Comparison of ENCODE assay signal across 15 cellular contexts in the genomic region with DNA sequence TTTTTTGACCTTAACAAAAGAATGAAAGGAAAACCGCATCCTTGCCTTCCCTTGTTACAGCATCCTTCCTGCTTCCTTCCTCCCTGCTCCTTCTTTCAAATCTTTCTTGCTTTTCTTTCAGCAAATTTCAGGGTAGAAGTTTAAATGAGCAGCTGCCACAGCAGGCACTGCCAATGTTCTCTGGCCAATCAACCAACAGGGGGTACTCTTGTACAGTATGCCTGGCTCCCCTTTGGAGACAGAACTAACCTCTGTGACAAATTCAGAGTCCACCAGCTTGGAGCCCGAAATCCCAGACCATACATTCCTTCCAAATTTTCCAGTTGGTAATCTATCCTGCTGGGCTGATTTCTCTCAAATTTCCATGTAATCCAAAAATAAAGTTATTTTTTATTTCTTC.
DNase-seq lines count a peak whose midpoint lies in the region; ATAC-seq and TF ChIP-seq lines count a peak whose summit lies in the region.
"Had no signal": no experiment of that assay in that cellular context is flagged by ENCODE, and none has a peak within 500 bp of the region (broad histone marks: within the 10 kb centered on the region; RNA-seq: fewer than 3 reads in every experiment).

No MANE protein-coding gene starts in this region.

- H3K27me3 ChIP-seq in breast epithelium: no peaks in the 10 kb centered on the region
- H3K27me3 ChIP-seq in effector memory CD4-positive, alpha-beta T cell (replicated peaks; ENCODE audit: control insufficient read depth, insufficient read depth, low read length, poor library complexity, severe bottlenecking): no peaks in the 10 kb centered on the region

- H3K36me3 ChIP-seq in breast epithelium: no peaks in the 10 kb centered on the region
- no peaks in the 10 kb centered on the region for H3K36me3 ChIP-seq in effector memory CD4-positive, alpha-beta T cell (ENCODE audit: control insufficient read depth, insufficient read depth, low read length)

- peak; percentile 2 for DNase-seq in MCF 10A (ENCODE audit: unreplicated experiment)
- no peak for DNase-seq in breast epithelium (ENCODE audit: low spot score in 2 of 2)
- peak; percentile 3 for DNase-seq in NCI-H69 (lab: John Stamatoyannopoulos, UW)
- peak; percentile 8 for DNase-seq in epithelial cell of esophagus (ENCODE audit: low read depth)
- DNase-seq in effector memory CD4-positive, alpha-beta T cell: no peak
- DNase-seq in activated CD4-positive, alpha-beta T cell treated with anti-CD3 and anti-CD28 coated beads for 4 hours: no peak
- no peak for DNase-seq in natural killer cell
- DNase-seq in activated naive CD4-positive, alpha-beta T cell treated with anti-CD3 and anti-CD28 coated beads, Interleukin-2, amount 50 U/mL, for 72 hours (ENCODE audit: low spot score in 2 of 2): no peak
- DNase-seq: activated T-cell treated with anti-CD3 and anti-CD28 coated beads, Interleukin-2, amount 50 U/mL, for 24 hours; caudate nucleus; NCI-H2029 treated with DMSO at 0.1 percent for 48 hours; trophoblast cell had no signal

- no peak overlapping the region for H3K4me3 Mint-ChIP-seq in MCF 10A (ENCODE audit: unreplicated experiment)
- no peak overlapping the region for H3K4me3 Mint-ChIP-seq in natural killer cell
- H3K4me3 Mint-ChIP-seq: activated T-cell treated with anti-CD3 and anti-CD28 coated beads, Interleukin-2, amount 50 U/mL, for 24 hours; stimulated activated memory B cell treated with anti-CD40 and anti-IgM and Interleukin-4, amounts not matched to agents 10 μg/mL and 1 μg/mL and 100 μg/mL, for 72 hours had no signal

- no peaks in the 10 kb centered on the region for H3K9me3 ChIP-seq in breast epithelium
- H3K9me3 ChIP-seq in effector memory CD4-positive, alpha-beta T cell (ENCODE audit: control insufficient read depth, low read length): no peaks in the 10 kb centered on the region

- no peak overlapping the region for H3K27ac Mint-ChIP-seq in MCF 10A (ENCODE audit: low read depth, unreplicated experiment)
- H3K27ac Mint-ChIP-seq in natural killer cell: no peak overlapping the region
- H3K27ac Mint-ChIP-seq in activated naive CD4-positive, alpha-beta T cell treated with anti-CD3 and anti-CD28 coated beads, Interleukin-2, amount 50 U/mL, for 72 hours: peak overlapping the region in 1 of 2 donors; percentile 22
- H3K27ac Mint-ChIP-seq: activated T-cell treated with anti-CD3 and anti-CD28 coated beads, Interleukin-2, amount 50 U/mL, for 24 hours; stimulated activated memory B cell treated with anti-CD40 and anti-IgM and Interleukin-4, amounts not matched to agents 10 μg/mL and 1 μg/mL and 100 μg/mL, for 72 hours had no signal

- intact Hi-C loops in MCF 10A (cut with micrococcal nuclease): no loop called here
- intact Hi-C loops in breast epithelium (cut with DNase I; ENCODE audit: low total_unique reads): no loop called here
- intact Hi-C loops in natural killer cell (cut with micrococcal nuclease): no loop called here

- H3K36me3 Mint-ChIP-seq in MCF 10A (ENCODE audit: insufficient read depth, unreplicated experiment): no peaks in the 10 kb centered on the region
- H3K36me3 Mint-ChIP-seq in natural killer cell: no peaks in the 10 kb centered on the region
- no peaks in the 10 kb centered on the region for H3K36me3 Mint-ChIP-seq in activated naive CD4-positive, alpha-beta T cell treated with anti-CD3 and anti-CD28 coated beads, Interleukin-2, amount 50 U/mL, for 72 hours
- H3K36me3 Mint-ChIP-seq: stimulated activated memory B cell treated with anti-CD40 and anti-IgM and Interleukin-4, amounts not matched to agents 10 μg/mL and 1 μg/mL and 100 μg/mL, for 72 hours had no signal

- H3K27me3 Mint-ChIP-seq in MCF 10A (ENCODE audit: insufficient read depth, unreplicated experiment) (no peaks in the 10 kb centered on the region), natural killer cell (ENCODE audit: low read depth in 2 of 2) (no peaks in the 10 kb centered on the region)
- H3K27me3 Mint-ChIP-seq: activated T-cell treated with anti-CD3 and anti-CD28 coated beads, Interleukin-2, amount 50 U/mL, for 24 hours; stimulated activated memory B cell treated with anti-CD40 and anti-IgM and Interleukin-4, amounts not matched to agents 10 μg/mL and 1 μg/mL and 100 μg/mL, for 72 hours had no signal

- CTCF ChIA-PET in MCF 10A (lab: Yijun Ruan, JAX): no interaction called here

- H3K4me1 Mint-ChIP-seq in MCF 10A (ENCODE audit: insufficient read depth, unreplicated experiment): no peaks in the 10 kb centered on the region
- no peaks in the 10 kb centered on the region for H3K4me1 Mint-ChIP-seq in natural killer cell
- H3K4me1 Mint-ChIP-seq: stimulated activated memory B cell treated with anti-CD40 and anti-IgM and Interleukin-4, amounts not matched to agents 10 μg/mL and 1 μg/mL and 100 μg/mL, for 72 hours had no signal

- no peaks in the 10 kb centered on the region for H3K4me1 ChIP-seq in breast epithelium
- H3K4me1 ChIP-seq in effector memory CD4-positive, alpha-beta T cell (ENCODE audit: control insufficient read depth, insufficient read depth, low read length, poor library complexity, severe bottlenecking): no peaks in the 10 kb centered on the region
- H3K4me1 ChIP-seq: parathyroid adenoma had no signal

- H3K4me3 ChIP-seq in breast epithelium: no peak overlapping the region
- H3K4me3 ChIP-seq in epithelial cell of esophagus (ENCODE audit: low read length): no peak overlapping the region
- no peak overlapping the region for H3K4me3 ChIP-seq in effector memory CD4-positive, alpha-beta T cell (ENCODE audit: insufficient read depth, low read depth, low read length, poor library complexity, severe bottlenecking)

- ATAC-seq in natural killer cell: no peak
- no peak for ATAC-seq in activated naive CD4-positive, alpha-beta T cell treated with anti-CD3 and anti-CD28 coated beads, Interleukin-2, amount 50 U/mL, for 72 hours
- ATAC-seq: stimulated activated memory B cell treated with anti-CD40 and anti-IgM and Interleukin-4, amounts not matched to agents 10 μg/mL and 1 μg/mL and 100 μg/mL, for 72 hours had no signal

- H3K27ac ChIP-seq in breast epithelium: no peak overlapping the region
- no peak overlapping the region for H3K27ac ChIP-seq in effector memory CD4-positive, alpha-beta T cell (ENCODE audit: insufficient read depth, low read length, poor library complexity, severe bottlenecking)
- H3K27ac ChIP-seq: KMS-11, parathyroid adenoma had no signal

- no TSS peak for BruUV-seq in MCF 10A (replicated peaks; lab: Mats Ljungman, UMichigan)

- peaks cover 8% of the 10 kb centered on the region for H3K9me3 Mint-ChIP-seq in MCF 10A (ENCODE audit: unreplicated experiment)
- peaks cover 5 to 15% of the 10 kb centered on the region in 2 donors for H3K9me3 Mint-ChIP-seq in natural killer cell
- peaks cover 0 to 10% of the 10 kb centered on the region in 2 donors for H3K9me3 Mint-ChIP-seq in activated naive CD4-positive, alpha-beta T cell treated with anti-CD3 and anti-CD28 coated beads, Interleukin-2, amount 50 U/mL, for 72 hours

- no peak for TF ChIP-seq CTCF in MCF 10A (IDR thresholded peaks at IDR 0.05; ENCODE audit: unreplicated experiment)
- no peak for TF ChIP-seq CTCF in breast epithelium (IDR thresholded peaks at IDR 0.05)
- no peak for TF ChIP-seq CTCF in epithelial cell of esophagus (IDR thresholded peaks at IDR 0.05; ENCODE audit: insufficient read depth, low read depth, low read length, missing control alignments)
- TF ChIP-seq CTCF in natural killer cell (IDR thresholded peaks at IDR 0.05): no peak

- TF ChIP-seq POLR2A in breast epithelium (IDR thresholded peaks at IDR 0.05): no peak

- POLR2A ChIA-PET in MCF 10A (lab: Yijun Ruan, JAX): no interaction called here

Comparison
In these comparisons a context has a peak if more than half of its experiments do, and no peak if none do; other contexts are left out.
1. DNase-seq: peak in MCF 10A (single experiment), NCI-H69 (single experiment) and epithelial cell of esophagus (single experiment); none in breast epithelium (0 of 2), effector memory CD4-positive, alpha-beta T cell (0 of 3), activated CD4-positive, alpha-beta T cell treated with anti-CD3 and anti-CD28 coated beads for 4 hours (0 of 2), natural killer cell (single experiment) and activated naive CD4-positive, alpha-beta T cell treated with anti-CD3 and anti-CD28 coated beads, Interleukin-2, amount 50 U/mL, for 72 hours (0 of 2).